ENCODE assay signal across 1 cellular context in genomic region chr11:69518081-69518950, GRCh38.
TF ChIP-seq lines count a peak whose summit lies in the region.

No MANE protein-coding gene starts in this region.

TF ChIP-seq in H1, 55 proteins besides CTCF, POLR2A, EP300 and RAD21 (continued from another document):
- TF ChIP-seq, protein P1, sequence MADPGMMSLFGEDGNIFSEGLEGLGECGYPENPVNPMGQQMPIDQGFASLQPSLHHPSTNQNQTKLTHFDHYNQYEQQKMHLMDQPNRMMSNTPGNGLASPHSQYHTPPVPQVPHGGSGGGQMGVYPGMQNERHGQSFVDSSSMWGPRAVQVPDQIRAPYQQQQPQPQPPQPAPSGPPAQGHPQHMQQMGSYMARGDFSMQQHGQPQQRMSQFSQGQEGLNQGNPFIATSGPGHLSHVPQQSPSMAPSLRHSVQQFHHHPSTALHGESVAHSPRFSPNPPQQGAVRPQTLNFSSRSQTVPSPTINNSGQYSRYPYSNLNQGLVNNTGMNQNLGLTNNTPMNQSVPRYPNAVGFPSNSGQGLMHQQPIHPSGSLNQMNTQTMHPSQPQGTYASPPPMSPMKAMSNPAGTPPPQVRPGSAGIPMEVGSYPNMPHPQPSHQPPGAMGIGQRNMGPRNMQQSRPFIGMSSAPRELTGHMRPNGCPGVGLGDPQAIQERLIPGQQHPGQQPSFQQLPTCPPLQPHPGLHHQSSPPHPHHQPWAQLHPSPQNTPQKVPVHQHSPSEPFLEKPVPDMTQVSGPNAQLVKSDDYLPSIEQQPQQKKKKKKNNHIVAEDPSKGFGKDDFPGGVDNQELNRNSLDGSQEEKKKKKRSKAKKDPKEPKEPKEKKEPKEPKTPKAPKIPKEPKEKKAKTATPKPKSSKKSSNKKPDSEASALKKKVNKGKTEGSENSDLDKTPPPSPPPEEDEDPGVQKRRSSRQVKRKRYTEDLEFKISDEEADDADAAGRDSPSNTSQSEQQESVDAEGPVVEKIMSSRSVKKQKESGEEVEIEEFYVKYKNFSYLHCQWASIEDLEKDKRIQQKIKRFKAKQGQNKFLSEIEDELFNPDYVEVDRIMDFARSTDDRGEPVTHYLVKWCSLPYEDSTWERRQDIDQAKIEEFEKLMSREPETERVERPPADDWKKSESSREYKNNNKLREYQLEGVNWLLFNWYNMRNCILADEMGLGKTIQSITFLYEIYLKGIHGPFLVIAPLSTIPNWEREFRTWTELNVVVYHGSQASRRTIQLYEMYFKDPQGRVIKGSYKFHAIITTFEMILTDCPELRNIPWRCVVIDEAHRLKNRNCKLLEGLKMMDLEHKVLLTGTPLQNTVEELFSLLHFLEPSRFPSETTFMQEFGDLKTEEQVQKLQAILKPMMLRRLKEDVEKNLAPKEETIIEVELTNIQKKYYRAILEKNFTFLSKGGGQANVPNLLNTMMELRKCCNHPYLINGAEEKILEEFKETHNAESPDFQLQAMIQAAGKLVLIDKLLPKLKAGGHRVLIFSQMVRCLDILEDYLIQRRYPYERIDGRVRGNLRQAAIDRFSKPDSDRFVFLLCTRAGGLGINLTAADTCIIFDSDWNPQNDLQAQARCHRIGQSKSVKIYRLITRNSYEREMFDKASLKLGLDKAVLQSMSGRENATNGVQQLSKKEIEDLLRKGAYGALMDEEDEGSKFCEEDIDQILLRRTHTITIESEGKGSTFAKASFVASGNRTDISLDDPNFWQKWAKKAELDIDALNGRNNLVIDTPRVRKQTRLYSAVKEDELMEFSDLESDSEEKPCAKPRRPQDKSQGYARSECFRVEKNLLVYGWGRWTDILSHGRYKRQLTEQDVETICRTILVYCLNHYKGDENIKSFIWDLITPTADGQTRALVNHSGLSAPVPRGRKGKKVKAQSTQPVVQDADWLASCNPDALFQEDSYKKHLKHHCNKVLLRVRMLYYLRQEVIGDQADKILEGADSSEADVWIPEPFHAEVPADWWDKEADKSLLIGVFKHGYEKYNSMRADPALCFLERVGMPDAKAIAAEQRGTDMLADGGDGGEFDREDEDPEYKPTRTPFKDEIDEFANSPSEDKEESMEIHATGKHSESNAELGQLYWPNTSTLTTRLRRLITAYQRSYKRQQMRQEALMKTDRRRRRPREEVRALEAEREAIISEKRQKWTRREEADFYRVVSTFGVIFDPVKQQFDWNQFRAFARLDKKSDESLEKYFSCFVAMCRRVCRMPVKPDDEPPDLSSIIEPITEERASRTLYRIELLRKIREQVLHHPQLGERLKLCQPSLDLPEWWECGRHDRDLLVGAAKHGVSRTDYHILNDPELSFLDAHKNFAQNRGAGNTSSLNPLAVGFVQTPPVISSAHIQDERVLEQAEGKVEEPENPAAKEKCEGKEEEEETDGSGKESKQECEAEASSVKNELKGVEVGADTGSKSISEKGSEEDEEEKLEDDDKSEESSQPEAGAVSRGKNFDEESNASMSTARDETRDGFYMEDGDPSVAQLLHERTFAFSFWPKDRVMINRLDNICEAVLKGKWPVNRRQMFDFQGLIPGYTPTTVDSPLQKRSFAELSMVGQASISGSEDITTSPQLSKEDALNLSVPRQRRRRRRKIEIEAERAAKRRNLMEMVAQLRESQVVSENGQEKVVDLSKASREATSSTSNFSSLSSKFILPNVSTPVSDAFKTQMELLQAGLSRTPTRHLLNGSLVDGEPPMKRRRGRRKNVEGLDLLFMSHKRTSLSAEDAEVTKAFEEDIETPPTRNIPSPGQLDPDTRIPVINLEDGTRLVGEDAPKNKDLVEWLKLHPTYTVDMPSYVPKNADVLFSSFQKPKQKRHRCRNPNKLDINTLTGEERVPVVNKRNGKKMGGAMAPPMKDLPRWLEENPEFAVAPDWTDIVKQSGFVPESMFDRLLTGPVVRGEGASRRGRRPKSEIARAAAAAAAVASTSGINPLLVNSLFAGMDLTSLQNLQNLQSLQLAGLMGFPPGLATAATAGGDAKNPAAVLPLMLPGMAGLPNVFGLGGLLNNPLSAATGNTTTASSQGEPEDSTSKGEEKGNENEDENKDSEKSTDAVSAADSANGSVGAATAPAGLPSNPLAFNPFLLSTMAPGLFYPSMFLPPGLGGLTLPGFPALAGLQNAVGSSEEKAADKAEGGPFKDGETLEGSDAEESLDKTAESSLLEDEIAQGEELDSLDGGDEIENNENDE (IDR thresholded peaks at IDR 0.05; ENCODE audit: insufficient replicate concordance, low read length), result no peak
- TF ChIP-seq, protein P2, sequence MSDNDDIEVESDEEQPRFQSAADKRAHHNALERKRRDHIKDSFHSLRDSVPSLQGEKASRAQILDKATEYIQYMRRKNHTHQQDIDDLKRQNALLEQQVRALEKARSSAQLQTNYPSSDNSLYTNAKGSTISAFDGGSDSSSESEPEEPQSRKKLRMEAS (IDR thresholded peaks at IDR 0.05), result no peak
- no peak for TF ChIP-seq NRF1 (IDR thresholded peaks at IDR 0.05; ENCODE audit: low read depth, low read length)
- no peak for TF ChIP-seq ZNF274 (IDR thresholded peaks at IDR 0.05; ENCODE audit: borderline replicate concordance, extremely low read depth, low read length)
- no peak for TF ChIP-seq JUN (IDR thresholded peaks at IDR 0.05; ENCODE audit: low read depth, low read length)
- TF ChIP-seq, protein P3, sequence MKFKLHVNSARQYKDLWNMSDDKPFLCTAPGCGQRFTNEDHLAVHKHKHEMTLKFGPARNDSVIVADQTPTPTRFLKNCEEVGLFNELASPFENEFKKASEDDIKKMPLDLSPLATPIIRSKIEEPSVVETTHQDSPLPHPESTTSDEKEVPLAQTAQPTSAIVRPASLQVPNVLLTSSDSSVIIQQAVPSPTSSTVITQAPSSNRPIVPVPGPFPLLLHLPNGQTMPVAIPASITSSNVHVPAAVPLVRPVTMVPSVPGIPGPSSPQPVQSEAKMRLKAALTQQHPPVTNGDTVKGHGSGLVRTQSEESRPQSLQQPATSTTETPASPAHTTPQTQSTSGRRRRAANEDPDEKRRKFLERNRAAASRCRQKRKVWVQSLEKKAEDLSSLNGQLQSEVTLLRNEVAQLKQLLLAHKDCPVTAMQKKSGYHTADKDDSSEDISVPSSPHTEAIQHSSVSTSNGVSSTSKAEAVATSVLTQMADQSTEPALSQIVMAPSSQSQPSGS (IDR thresholded peaks at IDR 0.05; ENCODE audit: low read length), result no peak
- no peak for TF ChIP-seq KDM1A (IDR thresholded peaks at IDR 0.05; ENCODE audit: borderline replicate concordance, low read length)
- no peak for TF ChIP-seq SIN3A (conservative IDR thresholded peaks at IDR 0.05 in 1 of 2, IDR thresholded peaks at IDR 0.05 in 1 of 2; ENCODE audit: low read depth in 1 of 2, low read length in 2 of 2)
- no peak for TF ChIP-seq TAF1 (IDR thresholded peaks at IDR 0.05; ENCODE audit: low read depth, low read length)
- no peak for TF ChIP-seq HDAC6 (IDR thresholded peaks at IDR 0.05; ENCODE audit: low read depth, low read length)
